1 cellular context compared by ENCODE assay signal in the genomic region with DNA sequence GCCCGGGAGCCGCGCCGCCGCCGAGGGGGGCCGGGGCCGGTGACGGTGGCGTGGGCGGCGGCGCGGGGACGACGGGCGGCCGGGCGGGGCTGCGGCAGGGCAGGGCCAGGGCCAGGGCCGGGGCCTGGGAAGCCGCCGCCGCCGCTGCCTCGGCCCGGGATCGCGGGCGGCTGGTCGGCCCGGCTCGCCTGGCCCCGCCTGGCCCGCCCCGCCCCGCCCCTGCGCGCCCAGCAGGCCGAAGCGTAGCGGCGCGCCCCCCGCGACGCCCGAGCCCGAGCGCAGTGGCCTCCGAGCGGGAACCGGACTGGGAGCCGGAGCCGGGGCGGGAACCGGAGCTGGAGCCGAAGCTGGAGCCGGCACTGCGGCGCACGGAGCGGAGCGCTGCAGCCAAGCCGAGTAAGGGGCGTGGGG.
TF ChIP-seq lines count a peak whose summit lies in the region.

A gene with protein sequence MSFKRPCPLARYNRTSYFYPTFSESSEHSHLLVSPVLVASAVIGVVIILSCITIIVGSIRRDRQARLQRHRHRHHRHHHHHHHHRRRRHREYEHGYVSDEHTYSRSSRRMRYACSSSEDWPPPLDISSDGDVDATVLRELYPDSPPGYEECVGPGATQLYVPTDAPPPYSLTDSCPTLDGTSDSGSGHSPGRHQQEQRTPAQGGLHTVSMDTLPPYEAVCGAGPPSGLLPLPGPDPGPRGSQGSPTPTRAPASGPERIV (plus strand): TSS at position 260 of the 411 bp plus-strand sequence. CDS start 10,382 bp downstream, outside the sequence.

TF ChIP-seq in SK-N-SH treated with all-trans-retinoic acid at 6 μM for 48 hours, 23 proteins besides CTCF, POLR2A, EP300 and RAD21 (continued from another document):
- TF ChIP-seq, protein P1, sequence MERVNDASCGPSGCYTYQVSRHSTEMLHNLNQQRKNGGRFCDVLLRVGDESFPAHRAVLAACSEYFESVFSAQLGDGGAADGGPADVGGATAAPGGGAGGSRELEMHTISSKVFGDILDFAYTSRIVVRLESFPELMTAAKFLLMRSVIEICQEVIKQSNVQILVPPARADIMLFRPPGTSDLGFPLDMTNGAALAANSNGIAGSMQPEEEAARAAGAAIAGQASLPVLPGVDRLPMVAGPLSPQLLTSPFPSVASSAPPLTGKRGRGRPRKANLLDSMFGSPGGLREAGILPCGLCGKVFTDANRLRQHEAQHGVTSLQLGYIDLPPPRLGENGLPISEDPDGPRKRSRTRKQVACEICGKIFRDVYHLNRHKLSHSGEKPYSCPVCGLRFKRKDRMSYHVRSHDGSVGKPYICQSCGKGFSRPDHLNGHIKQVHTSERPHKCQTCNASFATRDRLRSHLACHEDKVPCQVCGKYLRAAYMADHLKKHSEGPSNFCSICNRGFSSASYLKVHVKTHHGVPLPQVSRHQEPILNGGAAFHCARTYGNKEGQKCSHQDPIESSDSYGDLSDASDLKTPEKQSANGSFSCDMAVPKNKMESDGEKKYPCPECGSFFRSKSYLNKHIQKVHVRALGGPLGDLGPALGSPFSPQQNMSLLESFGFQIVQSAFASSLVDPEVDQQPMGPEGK (CRISPR knock-in tag; IDR thresholded peaks at IDR 0.05; ENCODE audit: borderline replicate concordance): no peak
- no peak for TF ChIP-seq ZNF565 (CRISPR knock-in tag; conservative IDR thresholded peaks at IDR 0.05; ENCODE audit: low read depth)
